ENCODE assay signal across 12 cellular contexts in genomic region chr4:139875456-139875855, GRCh38.
DNase-seq lines count a peak whose midpoint lies in the region; ATAC-seq and TF ChIP-seq lines count a peak whose summit lies in the region.
"Had no signal": no experiment of that assay in that cellular context is flagged by ENCODE, and none has a peak within 500 bp of the region (broad histone marks: within the 10 kb centered on the region; RNA-seq: fewer than 3 reads in every experiment).

No MANE protein-coding gene starts in this region.

- peak; percentile 64 for ATAC-seq in esophagus mucosa
- ATAC-seq: activated CD8-positive, alpha-beta T cell treated with anti-CD3 and anti-CD28 coated beads, Interleukin-2, amount 10 ng/mL, durations not matched to agents 7 days and 5 days; T-helper 17 cell had no signal

- H3K9me3 ChIP-seq in skeletal muscle tissue (ENCODE audit: control insufficient read depth in 3 of 3, low read length in 3 of 3) (no peaks in the 10 kb centered on the region), tibial artery (no peaks in the 10 kb centered on the region)

- no peaks in the 10 kb centered on the region for H3K36me3 ChIP-seq in skeletal muscle tissue (ENCODE audit: control insufficient read depth in 3 of 3, insufficient read depth in 3 of 3, low read length in 3 of 3)
- H3K36me3 ChIP-seq in tibial artery: no peaks in the 10 kb centered on the region

- DNase-seq in NCI-H128 (lab: John Stamatoyannopoulos, UW; ENCODE audit: unreplicated experiment) (peak; percentile 29), NCI-H345 treated with DMSO at 0.1 percent for 48 hours (lab: John Stamatoyannopoulos, UW; ENCODE audit: unreplicated experiment) (peak; percentile 98), hepatic stellate cell (ENCODE audit: low spot score) (no peak), tibial artery (no peak), occipital lobe (lab: John Stamatoyannopoulos, UW) (no peak)
- DNase-seq: activated CD8-positive, alpha-beta T cell treated with anti-CD3 and anti-CD28 coated beads, Interleukin-2, amount 10 ng/mL, durations not matched to agents 7 days and 5 days; CD8-positive, alpha-beta memory T cell; stimulated activated CD4-positive, alpha-beta T cell treated with anti-CD3 and anti-CD28 coated beads, Interleukin-2, amount 100 ng/mL, for 24 hours; stimulated activated naive CD4-positive, alpha-beta T cell treated with Interleukin-2 at 50 U/mL for 16 hours; T-helper 17 cell had no signal

- intact Hi-C loops in tibial artery (cut with DNase I; ENCODE audit: low total_unique reads): no loop called here

- H3K4me1 ChIP-seq in skeletal muscle tissue (ENCODE audit: control insufficient read depth in 3 of 3, insufficient read depth in 3 of 3, low read length in 3 of 3): peaks cover 8 to 11% (median 9%) of the 10 kb centered on the region in 3 donors
- H3K4me1 ChIP-seq in tibial artery: peaks cover 0 to 15% (median 9%) of the 10 kb centered on the region in 4 donors

- H3K27ac ChIP-seq in skeletal muscle tissue (ENCODE audit: low read depth, low read length) (peak overlapping the region; percentile 34), tibial artery (no peak overlapping the region)

- H3K9ac ChIP-seq in skeletal muscle tissue (ENCODE audit: low read depth in 1 of 3, low read length in 3 of 3): no peak overlapping the region

- no peak for TF ChIP-seq CTCF in tibial artery (IDR thresholded peaks at IDR 0.05)

- H3K27me3 ChIP-seq in skeletal muscle tissue (ENCODE audit: control insufficient read depth in 3 of 3, insufficient read depth in 3 of 3, low read length in 3 of 3): no peaks in the 10 kb centered on the region
- no peaks in the 10 kb centered on the region for H3K27me3 ChIP-seq in tibial artery

- no peak overlapping the region for H3K4me3 ChIP-seq in skeletal muscle tissue (ENCODE audit: low read length in 3 of 3)
- no peak overlapping the region for H3K4me3 ChIP-seq in tibial artery

Comparison
In these comparisons a context has a peak if more than half of its experiments do, and no peak if none do; other contexts are left out.
1. DNase-seq: peak in NCI-H128 (single experiment) and NCI-H345 treated with DMSO at 0.1 percent for 48 hours (single experiment); none in hepatic stellate cell (single experiment), tibial artery (0 of 2) and occipital lobe (single experiment).